In the genomic region with DNA sequence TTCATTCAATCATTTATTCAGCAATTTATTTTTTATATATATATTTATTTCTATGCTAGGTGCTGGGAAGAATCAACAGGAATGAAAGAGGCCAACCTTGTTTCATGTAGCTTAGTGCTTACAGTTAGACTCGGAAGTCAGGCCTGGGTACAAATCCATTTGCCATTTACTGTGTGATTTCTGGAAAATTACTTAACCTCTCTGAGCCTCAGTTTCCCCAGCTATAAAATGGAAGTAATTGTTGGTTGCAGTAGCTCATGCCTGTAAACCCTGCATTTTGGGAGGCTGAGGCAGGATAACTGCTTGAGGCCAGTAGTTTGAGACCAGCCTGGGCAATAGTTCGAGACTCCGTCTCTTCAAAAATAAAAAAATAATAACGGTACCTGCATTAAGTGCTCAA, we compare ENCODE assay signal across 39 cellular contexts. TPM values are rescaled to one million over a fixed set of nuclear protein-coding genes. Genes with fewer than 3 reads are reported as not detected.
"Had no signal": no experiment of that assay in that cellular context is flagged by ENCODE, and none has a peak within 500 bp of the region (broad histone marks: within the 10 kb centered on the region; RNA-seq: fewer than 3 reads in every experiment).

No MANE protein-coding gene starts in this region.

- H3K27ac Mint-ChIP-seq: activated B cell treated with CpG ODN at 0.5 μM for 24 hours; activated CD4-positive, alpha-beta memory T cell treated with anti-CD3 and anti-CD28 coated beads for 36 hours; activated CD4-positive, alpha-beta T cell treated with anti-CD3 and anti-CD28 coated beads, Interleukin-2, amount 10 ng/mL, durations not matched to agents 24 days and 14 days; activated CD8-positive, alpha-beta T cell treated with anti-CD3 and anti-CD28 coated beads for 36 hours; activated naive CD4-positive, alpha-beta T cell treated with anti-CD3 and anti-CD28 coated beads for 36 hours; activated naive CD4-positive, alpha-beta T cell treated with anti-CD3 and anti-CD28 coated beads, Interleukin-2, amount 50 U/mL, for 72 hours; activated naive CD8-positive, alpha-beta T cell treated with anti-CD3 and anti-CD28 coated beads for 36 hours; activated T-cell treated with anti-CD3 and anti-CD28 coated beads, Interleukin-2, amount 50 U/mL, for 72 hours; activated T-helper 1 cell treated with anti-CD3 and anti-CD28 coated beads, Interleukin-12 subunit alpha, Interleukin-12 subunit beta, Interleukin-2, Interleukin-4 antibody, amounts not matched to agents 30 ng/mL and 10 ng/mL and 1 ng/mL, durations not matched to agents 14 hours and 24 hours and 36 hours; activated T-helper 17 cell treated with anti-CD3 and anti-CD28 coated beads, Interleukin-2, amount 50 U/mL, for 72 hours; T-helper 1 cell treated with Interleukin-12 subunit alpha and Interleukin-12 subunit beta and Interleukin-4 antibody, amounts not matched to agents 30 μg/mL and 1 μg/mL, for 36 hours; T-helper 2 cell treated with Interferon-gamma antibody and Interleukin-4, amounts not matched to agents 5 μg/mL and 100 μg/mL, for 36 hours had no signal

- H3K4me3 Mint-ChIP-seq: activated B cell treated with CpG ODN at 0.5 μM for 24 hours; activated CD4-positive, alpha-beta memory T cell treated with anti-CD3 and anti-CD28 coated beads for 36 hours; activated CD4-positive, alpha-beta T cell treated with anti-CD3 and anti-CD28 coated beads, Interleukin-2, amount 10 ng/mL, durations not matched to agents 24 days and 14 days; activated CD8-positive, alpha-beta T cell treated with anti-CD3 and anti-CD28 coated beads for 36 hours; activated naive CD4-positive, alpha-beta T cell treated with anti-CD3 and anti-CD28 coated beads for 36 hours; activated naive CD8-positive, alpha-beta T cell treated with anti-CD3 and anti-CD28 coated beads for 36 hours; activated T-cell treated with anti-CD3 and anti-CD28 coated beads, Interleukin-2, amount 50 U/mL, for 4 hours; activated T-cell treated with anti-CD3 and anti-CD28 coated beads, Interleukin-2, amount 50 U/mL, for 72 hours; activated T-helper 1 cell treated with anti-CD3 and anti-CD28 coated beads, Interleukin-12 subunit alpha, Interleukin-12 subunit beta, Interleukin-2, Interleukin-4 antibody, amounts not matched to agents 30 ng/mL and 10 ng/mL and 1 ng/mL, durations not matched to agents 14 hours and 24 hours and 36 hours; activated T-helper 17 cell treated with anti-CD3 and anti-CD28 coated beads, Interleukin-2, amount 50 U/mL, for 72 hours; T-helper 1 cell treated with Interleukin-12 subunit alpha and Interleukin-12 subunit beta and Interleukin-4 antibody, amounts not matched to agents 30 μg/mL and 1 μg/mL, for 36 hours; T-helper 2 cell treated with Interferon-gamma antibody and Interleukin-4, amounts not matched to agents 5 μg/mL and 100 μg/mL, for 36 hours had no signal

- H3K27me3 ChIP-seq: adrenal gland, body of pancreas, brain microvascular endothelial cell, breast epithelium had no signal

- H3K4me3 ChIP-seq: adrenal gland, body of pancreas, breast epithelium had no signal

- H3K36me3 ChIP-seq: adrenal gland, brain microvascular endothelial cell, breast epithelium had no signal

- H3K9me3 ChIP-seq: body of pancreas had no signal

- ATAC-seq: activated CD8-positive, alpha-beta T cell treated with anti-CD3 and anti-CD28 coated beads for 36 hours; activated naive CD4-positive, alpha-beta T cell treated with anti-CD3 and anti-CD28 coated beads, Interleukin-2, amount 50 U/mL, for 72 hours; activated T-cell treated with anti-CD3 and anti-CD28 coated beads, Interleukin-2, amount 50 U/mL, for 4 hours; activated T-cell treated with anti-CD3 and anti-CD28 coated beads, Interleukin-2, amount 50 U/mL, for 72 hours; activated T-helper 17 cell treated with anti-CD3 and anti-CD28 coated beads, Interleukin-2, amount 50 U/mL, for 72 hours; body of pancreas had no signal

- H3K36me3 Mint-ChIP-seq: activated naive CD8-positive, alpha-beta T cell treated with anti-CD3 and anti-CD28 coated beads for 36 hours had no signal

- H3K4me1 ChIP-seq: adrenal gland had no signal

- H3K27me3 Mint-ChIP-seq: activated CD4-positive, alpha-beta T cell treated with anti-CD3 and anti-CD28 coated beads, Interleukin-2, amount 10 ng/mL, durations not matched to agents 24 days and 14 days; activated CD8-positive, alpha-beta T cell treated with anti-CD3 and anti-CD28 coated beads for 36 hours; activated naive CD8-positive, alpha-beta T cell treated with anti-CD3 and anti-CD28 coated beads for 36 hours had no signal

- H3K27ac ChIP-seq: adrenal gland, body of pancreas, brain microvascular endothelial cell, breast epithelium, VCaP had no signal

- H3K4me1 Mint-ChIP-seq: activated B cell treated with CpG ODN at 0.5 μM for 24 hours; activated naive CD8-positive, alpha-beta T cell treated with anti-CD3 and anti-CD28 coated beads for 36 hours had no signal

- DNase-seq: activated B cell treated with CpG ODN at 0.5 μM for 24 hours; activated CD4-positive, alpha-beta memory T cell treated with anti-CD3 and anti-CD28 coated beads for 36 hours; activated CD4-positive, alpha-beta T cell treated with anti-CD3 and anti-CD28 coated beads for 4 hours; activated CD4-positive, alpha-beta T cell treated with anti-CD3 and anti-CD28 coated beads, Interleukin-2, amount 10 ng/mL, durations not matched to agents 24 days and 14 days; activated CD4-positive, alpha-beta T cell treated with anti-CD3 and anti-CD28 coated beads, Interleukin-2, amount 50 U/mL, for 1 hour; activated CD4-positive, alpha-beta T cell treated with anti-CD3 and anti-CD28 coated beads, Interleukin-2, amount 50 U/mL, for 4 hours; activated CD4-positive, CD25-positive, alpha-beta regulatory T cell treated with anti-CD3 and anti-CD28 coated beads, Interleukin-2, amount 50 U/mL, for 72 hours; activated CD8-positive, alpha-beta memory T cell treated with anti-CD3 and anti-CD28 coated beads, Interleukin-2, amount 50 U/mL, for 4 hours; activated CD8-positive, alpha-beta T cell treated with anti-CD3 and anti-CD28 coated beads for 36 hours; activated effector memory CD4-positive, alpha-beta T cell treated with anti-CD3 and anti-CD28 coated beads, Interleukin-2, amount 50 U/mL, for 16 hours; activated gamma-delta T cell treated with Interleukin-2 at 50 U/mL for 16 hours; activated naive CD4-positive, alpha-beta T cell; activated naive CD4-positive, alpha-beta T cell treated with anti-CD3 and anti-CD28 coated beads for 36 hours; activated naive CD4-positive, alpha-beta T cell treated with anti-CD3 and anti-CD28 coated beads, Interleukin-2, amount 50 U/mL, for 16 hours; activated naive CD8-positive, alpha-beta T cell treated with anti-CD3 and anti-CD28 coated beads for 36 hours; activated T-cell treated with anti-CD3 and anti-CD28 coated beads for 4 hours; activated T-cell treated with anti-CD3 and anti-CD28 coated beads, Interleukin-2, amount 50 U/mL, for 1 hour; activated T-cell treated with anti-CD3 and anti-CD28 coated beads, Interleukin-2, amount 50 U/mL, for 4 hours; activated T-cell treated with anti-CD3 and anti-CD28 coated beads, Interleukin-2, amount 50 U/mL, for 72 hours; adrenal gland; amniotic stem cell; anterior cingulate cortex; body of pancreas; brain microvascular endothelial cell; central memory CD4-positive, alpha-beta T cell; T-helper 1 cell; T-helper 2 cell; T-helper 9 cell had no signal

- FAIRE-seq: astrocyte, TTC549 had no signal

- H3K9me3 Mint-ChIP-seq: activated naive CD4-positive, alpha-beta T cell treated with anti-CD3 and anti-CD28 coated beads, Interleukin-2, amount 50 U/mL, for 72 hours had no signal

RNA-seq across cellular contexts. Expression of gene FA2H, which starts 46.7 kb away (rescaled TPM):
- total RNA-seq: activated CD4-positive, alpha-beta T cell treated with anti-CD3 and anti-CD28 coated beads, Interleukin-2, amount 10 ng/mL, durations not matched to agents 24 days and 14 days; activated CD8-positive, alpha-beta memory T cell treated with anti-CD3 and anti-CD28 coated beads for 36 hours; activated CD8-positive, alpha-beta T cell treated with anti-CD3 and anti-CD28 coated beads for 36 hours; activated naive CD4-positive, alpha-beta T cell treated with anti-CD3 and anti-CD28 coated beads, Interleukin-2, amount 50 U/mL, for 72 hours; activated naive CD8-positive, alpha-beta T cell treated with anti-CD3 and anti-CD28 coated beads for 36 hours; activated T-cell treated with anti-CD3 and anti-CD28 coated beads, Interleukin-2, amount 50 U/mL, for 72 hours; activated T-helper 1 cell treated with anti-CD3 and anti-CD28 coated beads, Interleukin-12 subunit alpha, Interleukin-12 subunit beta, Interleukin-2, Interleukin-4 antibody, amounts not matched to agents 30 ng/mL and 10 ng/mL and 1 ng/mL, durations not matched to agents 14 hours and 24 hours and 36 hours; cardiac septum had no signal
